ENCODE assay signal across 14 cellular contexts in genomic region chr2:197873293-197873701, GRCh38.
DNase-seq lines count a peak whose midpoint lies in the region; ATAC-seq, FAIRE-seq and TF ChIP-seq lines count a peak whose summit lies in the region.
"Had no signal": no experiment of that assay in that cellular context is flagged by ENCODE, and none has a peak within 500 bp of the region (broad histone marks: within the 10 kb centered on the region; RNA-seq: fewer than 3 reads in every experiment).

No MANE protein-coding gene starts in this region.

- TF ChIP-seq CTCF in HepG2 (CRISPR knock-in tag; IDR thresholded peaks at IDR 0.05): no peak
- TF ChIP-seq CTCF in right lobe of liver (IDR thresholded peaks at IDR 0.05): no peak
- no peak for TF ChIP-seq CTCF in upper lobe of right lung (IDR thresholded peaks at IDR 0.05)

- no TSS peak for BruUV-seq in HepG2 (replicated peaks; lab: Mats Ljungman, UMichigan)

- no peak for TF ChIP-seq RAD21 in HepG2 (CRISPR knock-in tag; IDR thresholded peaks at IDR 0.05)

- POLR2A ChIA-PET in HepG2 (lab: Yijun Ruan, JAX): no interaction called here

- no peaks in the 10 kb centered on the region for H4K20me1 ChIP-seq in HepG2 (ENCODE audit: insufficient read depth, low read length)

- CTCF ChIA-PET in HepG2 (lab: Yijun Ruan, JAX; ENCODE audit: low intra/inter-chr PET ratio, low total read pairs): no interaction called here

- peak; percentile 89 for ATAC-seq in HepG2
- no peak for ATAC-seq in right lobe of liver
- no peak for ATAC-seq in upper lobe of right lung
- ATAC-seq in HG02588 (IDR thresholded peaks at IDR 0.05; ENCODE audit: unreplicated experiment): no peak
- ATAC-seq: left lung, Panc1 had no signal

- intact Hi-C loops in HepG2 (cut with micrococcal nuclease; ENCODE audit: unreplicated experiment): no loop called here
- intact Hi-C loops in right lobe of liver (cut with DNase I): no loop called here
- intact Hi-C loops in upper lobe of right lung (cut with DNase I): no loop called here

- no peaks in the 10 kb centered on the region for H3K79me2 ChIP-seq in HepG2 (ENCODE audit: insufficient read depth, low read length)

- no peak overlapping the region for H3K9ac ChIP-seq in HepG2 (ENCODE audit: insufficient read depth, low read depth, low read length)

- WGBS in HepG2 (ENCODE audit: low lambda C conversion rate): 42% methylated on average over 4 of the region's 4 CpGs
- WGBS in right lobe of liver (ENCODE audit: insufficient coverage, low coverage, low lambda C conversion rate, missing lambda C conversion rate): 49% methylated on average over 3 of the region's 4 CpGs

- H3K4me3 ChIP-seq in HepG2 (replicated peaks in 1 of 3; ENCODE audit: insufficient read depth in 1 of 3, low read depth in 2 of 3, low read length in 3 of 3): no peak overlapping the region
- no peak overlapping the region for H3K4me3 ChIP-seq in right lobe of liver
- H3K4me3 ChIP-seq in upper lobe of right lung: no peak overlapping the region
- H3K4me3 ChIP-seq: coronary artery, left lung, tibial nerve had no signal

- H3K9me3 ChIP-seq in HepG2 (ENCODE audit: low read length): no peaks in the 10 kb centered on the region
- no peaks in the 10 kb centered on the region for H3K9me3 ChIP-seq in right lobe of liver
- no peaks in the 10 kb centered on the region for H3K9me3 ChIP-seq in upper lobe of right lung
- H3K9me3 ChIP-seq: left lung, tibial nerve had no signal

- no peak overlapping the region for H3K4me2 ChIP-seq in HepG2 (ENCODE audit: low read depth, low read length)

- TF ChIP-seq POLR2A in HepG2 (IDR thresholded peaks at IDR 0.05; ENCODE audit: insufficient read depth in 1 of 2, low read depth in 2 of 2, low read length in 2 of 2) (no peak), right lobe of liver (IDR thresholded peaks at IDR 0.05) (no peak), GM12891 (IDR thresholded peaks at IDR 0.05; ENCODE audit: low read depth, low read length) (no peak)

- no peaks in the 10 kb centered on the region for H3K4me1 ChIP-seq in HepG2 (ENCODE audit: insufficient read depth, low read length)
- no peaks in the 10 kb centered on the region for H3K4me1 ChIP-seq in right lobe of liver
- H3K4me1 ChIP-seq in upper lobe of right lung: no peaks in the 10 kb centered on the region
- H3K4me1 ChIP-seq: left lung had no signal

- DNase-seq in HepG2 (ENCODE audit: low spot score) (no peak), right lobe of liver (no peak), astrocyte of the hippocampus (ENCODE audit: low read depth, low spot score) (peak; percentile 85), hippocampal formation (lab: John Stamatoyannopoulos, UW) (peak; percentile 22 to 45), dermis blood vessel endothelial cell (no peak), GM12891 (ENCODE audit: insufficient read length, low spot score) (no peak), upper lobe of right lung (no peak)
- DNase-seq: activated CD4-positive, alpha-beta memory T cell treated with anti-CD3 and anti-CD28 coated beads, Interleukin-2, amount 10 ng/mL, durations not matched to agents 7 days and 5 days; left lung had no signal

- H3K36me3 ChIP-seq in HepG2 (replicated peaks in 1 of 2; ENCODE audit: control insufficient read depth in 1 of 2, insufficient read depth in 2 of 2, low read length in 2 of 2): no peaks in the 10 kb centered on the region
- no peaks in the 10 kb centered on the region for H3K36me3 ChIP-seq in right lobe of liver
- no peaks in the 10 kb centered on the region for H3K36me3 ChIP-seq in upper lobe of right lung
- H3K36me3 ChIP-seq: left lung, tibial nerve had no signal

- H3K27ac ChIP-seq in HepG2 (ENCODE audit: extremely low read length, insufficient read depth, low read length) (no peak overlapping the region), right lobe of liver (no peak overlapping the region), upper lobe of right lung (no peak overlapping the region)
- H3K27ac ChIP-seq: C4-2B, coronary artery, left lung, tibial nerve had no signal

- in situ Hi-C loops in HepG2 (cut with HindIII; ENCODE audit: extremely low pct_ligation_motif_present, low pct_unique_long_range_greater_than_20kb): no loop called here

- FAIRE-seq in HepG2 (lab: Jason Lieb, UNC): no peak
- no peak for FAIRE-seq in GM12891 (lab: Jason Lieb, UNC)

- no peak overlapping the region for H2AFZ ChIP-seq in HepG2 (ENCODE audit: low read length)

- TF ChIP-seq EP300 in HepG2 (IDR thresholded peaks at IDR 0.05; ENCODE audit: low read depth in 2 of 2, low read length in 2 of 2) (no peak), HepG2 (CRISPR knock-in tag; IDR thresholded peaks at IDR 0.05; ENCODE audit: borderline replicate concordance) (no peak)

- H3K27me3 ChIP-seq in HepG2 (ENCODE audit: control insufficient read depth in 1 of 2, insufficient read depth in 2 of 2, low read length in 2 of 2) (no peaks in the 10 kb centered on the region), right lobe of liver (no peaks in the 10 kb centered on the region), upper lobe of right lung (no peaks in the 10 kb centered on the region)
- H3K27me3 ChIP-seq: left lung, tibial nerve had no signal

TF ChIP-seq in HepG2, 621 proteins besides CTCF, POLR2A, EP300 and RAD21 (continues in another document):
- TF ChIP-seq EED (CRISPR knock-in tag; IDR thresholded peaks at IDR 0.05) (no peak), CSRNP2 (CRISPR knock-in tag; conservative IDR thresholded peaks at IDR 0.05; ENCODE audit: low read depth) (no peak), PTBP1 (IDR thresholded peaks at IDR 0.05; ENCODE audit: low read depth, low read length, poor library complexity, severe bottlenecking) (no peak), ATF4 (CRISPR knock-in tag; IDR thresholded peaks at IDR 0.05) (no peak), KLF12 (CRISPR knock-in tag; IDR thresholded peaks at IDR 0.05; ENCODE audit: borderline replicate concordance) (no peak)

TF ChIP-seq in GM12891, 5 proteins besides CTCF, POLR2A, EP300 and RAD21:
- TF ChIP-seq POU2F2 (IDR thresholded peaks at IDR 0.05; ENCODE audit: low read depth, low read length) (no peak), PAX5 (IDR thresholded peaks at IDR 0.05; ENCODE audit: insufficient read depth, low read length, severe bottlenecking) (no peak), TAF1 (IDR thresholded peaks at IDR 0.05; ENCODE audit: low read depth, low read length) (no peak), POLR2AphosphoS5 (IDR thresholded peaks at IDR 0.05; ENCODE audit: low read depth, low read length) (no peak), SPI1 (IDR thresholded peaks at IDR 0.05; ENCODE audit: low read depth, low read length) (no peak)

Comparison
In these comparisons a context has a peak if more than half of its experiments do, and no peak if none do; other contexts are left out.
1. DNase-seq: peak in astrocyte of the hippocampus (single experiment) and hippocampal formation (2 of 2); none in HepG2 (single experiment), right lobe of liver (0 of 3), dermis blood vessel endothelial cell (single experiment), GM12891 (single experiment) and upper lobe of right lung (single experiment).